ENCODE assay signal across 2 cellular contexts in genomic region chr20:19887566-19888268, GRCh38.
TF ChIP-seq lines count a peak whose summit lies in the region.

No MANE protein-coding gene starts in this region.

TF ChIP-seq in GM23338, 12 proteins besides CTCF, POLR2A, EP300 and RAD21:
- TF ChIP-seq JUNB (IDR thresholded peaks at IDR 0.05; ENCODE audit: unreplicated experiment), result no peak
- TF ChIP-seq REST (IDR thresholded peaks at IDR 0.05; ENCODE audit: unreplicated experiment), result no peak
- no peak for TF ChIP-seq EZH2phosphoT487 (IDR thresholded peaks at IDR 0.05; ENCODE audit: unreplicated experiment)
- TF ChIP-seq ZNF114 (CRISPR knock-in tag; IDR thresholded peaks at IDR 0.05), result no peak
- TF ChIP-seq CREB1 (CRISPR knock-in tag; IDR thresholded peaks at IDR 0.05; ENCODE audit: low read depth), result no peak
- TF ChIP-seq NANOG (IDR thresholded peaks at IDR 0.05; ENCODE audit: borderline replicate concordance), result no peak
- no peak for TF ChIP-seq ZNF331 (CRISPR knock-in tag; IDR thresholded peaks at IDR 0.05; ENCODE audit: low read depth)
- no peak for TF ChIP-seq ETS1 (IDR thresholded peaks at IDR 0.05)
- no peak for TF ChIP-seq POLR2AphosphoS5 (IDR thresholded peaks at IDR 0.05; ENCODE audit: low read depth)
- no peak for TF ChIP-seq ZNF462 (CRISPR knock-in tag; IDR thresholded peaks at IDR 0.05)
- no peak for TF ChIP-seq EZH2 (IDR thresholded peaks at IDR 0.05; ENCODE audit: low read depth, unreplicated experiment)
- no peak for TF ChIP-seq STAT1 (IDR thresholded peaks at IDR 0.05; ENCODE audit: unreplicated experiment)

TF ChIP-seq in HepG2, 621 proteins besides CTCF, POLR2A, EP300 and RAD21:
- TF ChIP-seq GTF3A (CRISPR knock-in tag; conservative IDR thresholded peaks at IDR 0.05) (no peak), ZNF207 (IDR thresholded peaks at IDR 0.05; ENCODE audit: borderline replicate concordance) (no peak), ZBTB25 (CRISPR knock-in tag; IDR thresholded peaks at IDR 0.05) (no peak), RBM39 (IDR thresholded peaks at IDR 0.05; ENCODE audit: low read depth, low read length, poor library complexity, severe bottlenecking) (no peak), ZBTB33 (CRISPR knock-in tag; IDR thresholded peaks at IDR 0.05) (no peak), FOSL1 (CRISPR knock-in tag; IDR thresholded peaks at IDR 0.05; ENCODE audit: borderline replicate concordance) (no peak), AGO2 (optimal IDR thresholded peaks at IDR 0.05; ENCODE audit: low read depth, low read length) (no peak), ZNF335 (CRISPR knock-in tag; IDR thresholded peaks at IDR 0.05) (no peak), SIN3B (IDR thresholded peaks at IDR 0.05; ENCODE audit: low read length) (no peak), MAFK (conservative IDR thresholded peaks at IDR 0.05 in 1 of 2, IDR thresholded peaks at IDR 0.05 in 1 of 2; ENCODE audit: low read length in 2 of 2) (peak; percentile 61 to 74), TSC22D2 (CRISPR knock-in tag; IDR thresholded peaks at IDR 0.05; ENCODE audit: borderline replicate concordance) (no peak), BHLHE40 (IDR thresholded peaks at IDR 0.05; ENCODE audit: low read length) (no peak), TARDBP (CRISPR knock-in tag; IDR thresholded peaks at IDR 0.05) (no peak), ZNF782 (CRISPR knock-in tag; IDR thresholded peaks at IDR 0.05; ENCODE audit: borderline replicate concordance) (no peak), FOXO1 (CRISPR knock-in tag; IDR thresholded peaks at IDR 0.05) (no peak), MAFF (IDR thresholded peaks at IDR 0.05; ENCODE audit: low read depth, low read length) (peak; percentile 69), MED13 (CRISPR knock-in tag; IDR thresholded peaks at IDR 0.05) (no peak), ATF3 (CRISPR knock-in tag; IDR thresholded peaks at IDR 0.05) (no peak), GATA4 (IDR thresholded peaks at IDR 0.05; ENCODE audit: borderline replicate concordance, low read depth) (no peak), ZNF83 (CRISPR knock-in tag; IDR thresholded peaks at IDR 0.05; ENCODE audit: borderline replicate concordance) (no peak), TFDP2 (CRISPR knock-in tag; IDR thresholded peaks at IDR 0.05) (no peak), ELK4 (CRISPR knock-in tag; IDR thresholded peaks at IDR 0.05; ENCODE audit: borderline replicate concordance) (no peak), MYPOP (CRISPR knock-in tag; IDR thresholded peaks at IDR 0.05) (0 out of 2 replicates have a peak, but pooled peaks have one; percentile 26), ZNF644 (CRISPR knock-in tag; IDR thresholded peaks at IDR 0.05; ENCODE audit: low read depth) (no peak), KLF16 (CRISPR knock-in tag; IDR thresholded peaks at IDR 0.05) (no peak), MEIS2 (CRISPR knock-in tag; IDR thresholded peaks at IDR 0.05) (no peak), HDAC1 (CRISPR knock-in tag; IDR thresholded peaks at IDR 0.05) (0 out of 2 replicates have a peak, but pooled peaks have one; percentile 17), POLR2AphosphoS5 (IDR thresholded peaks at IDR 0.05; ENCODE audit: low read depth, low read length) (no peak), RNF219 (CRISPR knock-in tag; IDR thresholded peaks at IDR 0.05) (no peak), SP140L (CRISPR knock-in tag; IDR thresholded peaks at IDR 0.05; ENCODE audit: borderline replicate concordance) (no peak), HNF4G (IDR thresholded peaks at IDR 0.05; ENCODE audit: borderline replicate concordance, low read depth, low read length) (no peak), HNF4G (CRISPR knock-in tag; IDR thresholded peaks at IDR 0.05; ENCODE audit: borderline replicate concordance, low read depth) (no peak), ZNF460 (CRISPR knock-in tag; IDR thresholded peaks at IDR 0.05; ENCODE audit: borderline replicate concordance) (no peak), ZSCAN5A (CRISPR knock-in tag; IDR thresholded peaks at IDR 0.05; ENCODE audit: borderline replicate concordance) (no peak), NFKB2 (CRISPR knock-in tag; IDR thresholded peaks at IDR 0.05; ENCODE audit: borderline replicate concordance) (no peak), FOXC1 (CRISPR knock-in tag; IDR thresholded peaks at IDR 0.05; ENCODE audit: borderline replicate concordance) (no peak), GABPB1 (CRISPR knock-in tag; IDR thresholded peaks at IDR 0.05) (no peak)
